In the genomic region with DNA sequence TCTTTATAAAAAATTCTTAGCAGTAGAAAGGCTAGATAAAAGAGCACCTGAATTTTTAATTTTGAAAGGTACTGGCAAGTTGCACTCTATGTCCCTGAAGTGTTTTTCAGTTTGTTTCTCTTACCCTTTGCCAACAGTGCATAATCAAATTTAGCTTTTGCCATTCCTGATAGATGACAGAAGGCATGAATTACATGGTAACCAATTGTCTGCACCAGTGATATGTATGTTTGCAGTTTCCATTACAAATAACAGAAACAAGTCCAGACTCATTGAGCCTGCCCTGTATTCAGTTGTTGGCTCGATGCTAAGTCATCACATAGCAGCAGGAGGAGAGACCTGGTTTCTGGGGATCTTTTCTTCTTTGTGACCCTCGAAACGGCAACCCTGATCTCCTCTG, we compare ENCODE assay signal across 16 cellular contexts.
DNase-seq lines count a peak whose midpoint lies in the region; ATAC-seq and TF ChIP-seq lines count a peak whose summit lies in the region.
"Had no signal": no experiment of that assay in that cellular context is flagged by ENCODE, and none has a peak within 500 bp of the region (broad histone marks: within the 10 kb centered on the region; RNA-seq: fewer than 3 reads in every experiment).

No MANE protein-coding gene starts in this region.

- no peaks in the 10 kb centered on the region for H3K27me3 Mint-ChIP-seq in brain
- H3K27me3 Mint-ChIP-seq in natural killer cell treated with Interleukin-12 subunit alpha and Interleukin-12 subunit beta and Interleukin-15 and Interleukin-18, amount 100 ng/mL, for 72 hours: peaks cover 2 to 7% of the 10 kb centered on the region in 2 donors

- no peaks in the 10 kb centered on the region for H3K9me3 Mint-ChIP-seq in brain
- no peaks in the 10 kb centered on the region for H3K9me3 Mint-ChIP-seq in natural killer cell treated with Interleukin-12 subunit alpha and Interleukin-12 subunit beta and Interleukin-15 and Interleukin-18, amount 100 ng/mL, for 72 hours
- H3K9me3 Mint-ChIP-seq: CD4-positive, alpha-beta T cell; T-cell had no signal

- H3K9me3 ChIP-seq in BE2C: no peaks in the 10 kb centered on the region
- H3K9me3 ChIP-seq: SJSA1 had no signal

- H3K27ac Mint-ChIP-seq in brain: peak overlapping the region in 3 of 5 experiments; percentile 27 to 74 (median 51)
- no peak overlapping the region for H3K27ac Mint-ChIP-seq in natural killer cell treated with Interleukin-12 subunit alpha and Interleukin-12 subunit beta and Interleukin-15 and Interleukin-18, amount 100 ng/mL, for 72 hours
- H3K27ac Mint-ChIP-seq: CD4-positive, alpha-beta T cell; T-cell had no signal

- ATAC-seq in natural killer cell treated with Interleukin-12 subunit alpha and Interleukin-12 subunit beta and Interleukin-15 and Interleukin-18, amount 100 ng/mL, for 72 hours: no peak
- ATAC-seq in GM21619 (IDR thresholded peaks at IDR 0.05; ENCODE audit: unreplicated experiment): no peak
- ATAC-seq: K562, T-cell had no signal

- peaks cover 13% of the 10 kb centered on the region for H3K36me3 Mint-ChIP-seq in brain
- H3K36me3 Mint-ChIP-seq in natural killer cell treated with Interleukin-12 subunit alpha and Interleukin-12 subunit beta and Interleukin-15 and Interleukin-18, amount 100 ng/mL, for 72 hours: no peaks in the 10 kb centered on the region
- H3K36me3 Mint-ChIP-seq: T-cell had no signal

- no peak overlapping the region for H3K4me3 Mint-ChIP-seq in brain
- no peak overlapping the region for H3K4me3 Mint-ChIP-seq in natural killer cell treated with Interleukin-12 subunit alpha and Interleukin-12 subunit beta and Interleukin-15 and Interleukin-18, amount 100 ng/mL, for 72 hours
- H3K4me3 Mint-ChIP-seq: CD4-positive, alpha-beta T cell; T-cell had no signal

- H3K36me3 ChIP-seq in BE2C: no peaks in the 10 kb centered on the region
- H3K36me3 ChIP-seq: SJSA1 had no signal

- peaks cover 30% of the 10 kb centered on the region for H3K4me1 Mint-ChIP-seq in brain
- no peaks in the 10 kb centered on the region for H3K4me1 Mint-ChIP-seq in natural killer cell treated with Interleukin-12 subunit alpha and Interleukin-12 subunit beta and Interleukin-15 and Interleukin-18, amount 100 ng/mL, for 72 hours (ENCODE audit: low read depth in 2 of 2)
- H3K4me1 Mint-ChIP-seq: T-cell had no signal

- H3K4me1 ChIP-seq in BE2C: peaks cover 20% of the 10 kb centered on the region
- H3K4me1 ChIP-seq: SJSA1 had no signal

- H3K4me3 ChIP-seq in BE2C (ENCODE audit: low read depth, low read length): no peak overlapping the region
- H3K4me3 ChIP-seq: K562, SJSA1 had no signal

- H3K27me3 ChIP-seq in BE2C: no peaks in the 10 kb centered on the region
- H3K27me3 ChIP-seq: SJSA1 had no signal

- DNase-seq in BE2C: peak; percentile 23
- peak; percentile 14 for DNase-seq in HPDE6-E6E7 (ENCODE audit: extremely low spot score)
- peak; percentile 67 for DNase-seq in NCI-H345 (lab: John Stamatoyannopoulos, UW)
- DNase-seq in natural killer cell treated with Interleukin-12 subunit alpha and Interleukin-12 subunit beta and Interleukin-15 and Interleukin-18, amount 100 ng/mL, for 72 hours (ENCODE audit: low spot score): no peak
- no peak for DNase-seq in activated CD4-positive, alpha-beta T cell treated with anti-CD3 and anti-CD28 coated beads for 48 hours
- DNase-seq: ACHN; CD4-positive, alpha-beta T cell; DND-41; GDM1; GOT3; NCI-H2029; T-cell had no signal

- TF ChIP-seq CTCF in BE2C (IDR thresholded peaks at IDR 0.05; ENCODE audit: low read depth, low read length) (no peak), brain (conservative IDR thresholded peaks at IDR 0.05) (no peak)

Comparison
In these comparisons a context has a peak if more than half of its experiments do, and no peak if none do; other contexts are left out.
1. DNase-seq: peak in BE2C (single experiment), HPDE6-E6E7 (single experiment) and NCI-H345 (single experiment); none in natural killer cell treated with Interleukin-12 subunit alpha and Interleukin-12 subunit beta and Interleukin-15 and Interleukin-18, amount 100 ng/mL, for 72 hours (single experiment) and activated CD4-positive, alpha-beta T cell treated with anti-CD3 and anti-CD28 coated beads for 48 hours (single experiment).
2. H3K27ac Mint-ChIP-seq: peak in brain (3 of 5); none in natural killer cell treated with Interleukin-12 subunit alpha and Interleukin-12 subunit beta and Interleukin-15 and Interleukin-18, amount 100 ng/mL, for 72 hours (0 of 2).